In the genomic region with DNA sequence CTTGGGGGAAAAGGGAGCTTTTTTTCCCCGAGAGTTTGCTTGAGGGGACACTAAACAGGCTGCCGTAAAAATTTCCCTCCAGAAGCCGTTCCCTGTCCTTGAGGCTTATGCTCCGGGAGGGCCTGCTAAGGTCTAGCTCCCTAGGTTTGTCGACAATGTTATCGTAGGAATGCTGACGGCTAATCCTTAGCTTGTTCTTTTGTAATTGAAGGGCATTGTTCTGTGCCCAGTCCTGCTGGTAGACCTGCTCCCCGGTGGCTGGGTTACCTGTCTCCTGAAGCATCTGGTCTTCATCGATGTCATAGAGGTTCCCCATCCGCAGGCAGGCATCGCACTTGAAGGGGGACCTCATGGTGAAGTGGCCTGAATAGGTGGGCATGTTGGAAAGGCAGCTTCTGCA, we compare ENCODE assay signal across 22 cellular contexts.
"Had no signal": no experiment of that assay in that cellular context is flagged by ENCODE, and none has a peak within 500 bp of the region (broad histone marks: within the 10 kb centered on the region; RNA-seq: fewer than 3 reads in every experiment).

No MANE protein-coding gene starts in this region.

- DNase-seq: dermis blood vessel endothelial cell; dorsolateral prefrontal cortex; effector CD4-positive, alpha-beta T cell; effector memory CD4-positive, alpha-beta T cell; erythroblast; esophagus squamous epithelium; foreskin fibroblast; foreskin melanocyte; gastrocnemius medialis; glutamatergic neuron; head of caudate nucleus; heart right ventricle; hippocampal formation; left cardiac atrium; left lung; left ventricle myocardium superior; lower lobe of right lung; mesenchymal stem cell; midbrain; naive thymus-derived CD4-positive, alpha-beta T cell had no signal

- H3K4me1 ChIP-seq: esophagus squamous epithelium, gastrocnemius medialis, left lung, lower lobe of right lung had no signal

- H3K27ac ChIP-seq: coronary artery, epithelial cell of prostate, esophagus squamous epithelium, gastrocnemius medialis, heart right ventricle, left lung, lower lobe of right lung had no signal

- H3K4me3 ChIP-seq: coronary artery, dorsolateral prefrontal cortex, esophagus squamous epithelium, gastrocnemius medialis, heart right ventricle, left lung, lower lobe of right lung had no signal

- H3K36me3 ChIP-seq: esophagus squamous epithelium, gastrocnemius medialis, left lung, lower lobe of right lung had no signal

- H3K27me3 ChIP-seq: dorsolateral prefrontal cortex, esophagus squamous epithelium, gastrocnemius medialis, heart right ventricle, left lung had no signal
